ENCODE assay signal across 8 cellular contexts in genomic region chr2:101387151-101387807, GRCh38. TPM values are rescaled to one million over a fixed set of nuclear protein-coding genes. Genes with fewer than 3 reads are reported as not detected.
A peak's percentile ranks its signal among the peaks of the same experiment; 100 is the strongest.
DNase-seq lines count a peak whose midpoint lies in the region; ATAC-seq and TF ChIP-seq lines count a peak whose summit lies in the region.

A gene with protein sequence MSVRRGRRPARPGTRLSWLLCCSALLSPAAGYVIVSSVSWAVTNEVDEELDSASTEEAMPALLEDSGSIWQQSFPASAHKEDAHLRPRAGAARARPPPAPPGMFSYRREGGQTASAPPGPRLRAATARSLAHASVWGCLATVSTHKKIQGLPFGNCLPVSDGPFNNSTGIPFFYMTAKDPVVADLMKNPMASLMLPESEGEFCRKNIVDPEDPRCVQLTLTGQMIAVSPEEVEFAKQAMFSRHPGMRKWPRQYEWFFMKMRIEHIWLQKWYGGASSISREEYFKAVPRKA (minus strand): TSS chr2:101387503. CDS start chr2:101387457, 46 bp downstream.

- peak; percentile 19 for TF ChIP-seq CTCF in fibroblast of mammary gland (conservative IDR thresholded peaks at IDR 0.05; ENCODE audit: control insufficient read depth, insufficient read depth, low read depth, low read length)

- peaks cover 0 to 11% of the 10 kb centered on the region in 2 donors for H3K27me3 ChIP-seq in naive thymus-derived CD4-positive, alpha-beta T cell (ENCODE audit: control insufficient read depth in 2 of 2, insufficient read depth in 2 of 2, low read length in 2 of 2)

- peak; percentile 91 for ATAC-seq in naive thymus-derived CD4-positive, alpha-beta T cell
- no peak for ATAC-seq in GM21825 (IDR thresholded peaks at IDR 0.05; ENCODE audit: unreplicated experiment)

- peaks cover 5 to 15% (median 10%) of the 10 kb centered on the region in 7 donors for H3K4me1 Mint-ChIP-seq in naive thymus-derived CD4-positive, alpha-beta T cell

- peaks cover 3% of the 10 kb centered on the region in 2 donors for H3K4me1 ChIP-seq in naive thymus-derived CD4-positive, alpha-beta T cell (ENCODE audit: control insufficient read depth in 2 of 2, insufficient read depth in 2 of 2, low read length in 2 of 2)

- H3K27ac Mint-ChIP-seq in naive thymus-derived CD4-positive, alpha-beta T cell = peak within 1 kb of the TSS in 1 of 9 donors; percentile 20

- H3K9me3 Mint-ChIP-seq in naive thymus-derived CD4-positive, alpha-beta T cell = peaks cover 0 to 2% (median 0%) of the 10 kb centered on the region in 11 donors

- H3K27me3 Mint-ChIP-seq in naive thymus-derived CD4-positive, alpha-beta T cell = peaks cover 34 to 80% (median 52%) of the 10 kb centered on the region in 5 donors

- H3K27ac ChIP-seq in naive thymus-derived CD4-positive, alpha-beta T cell (ENCODE audit: low read depth, low read length) = no peak within 1 kb of the TSS

- no peaks in the 10 kb centered on the region for H3K36me3 ChIP-seq in naive thymus-derived CD4-positive, alpha-beta T cell (ENCODE audit: control insufficient read depth in 2 of 3, insufficient read depth in 3 of 3, low read length in 3 of 3)

- H3K4me3 ChIP-seq in fibroblast of mammary gland (ENCODE audit: control insufficient read depth, low read depth, low read length) = peak within 1 kb of the TSS; percentile 41
- H3K4me3 ChIP-seq in naive thymus-derived CD4-positive, alpha-beta T cell (ENCODE audit: low read length) = peak within 1 kb of the TSS; percentile 41

- POLR2A ChIA-PET in naive thymus-derived CD4-positive, alpha-beta T cell (lab: Charles Lee) = interaction anchor here (0.5 to 1.0 kb wide), 2 partner anchors 45 to 84 kb away, joined by 3 read pairs; no protein-coding TSS in a partner anchor

- CTCF ChIA-PET in naive thymus-derived CD4-positive, alpha-beta T cell (lab: Charles Lee) = interaction anchor here (0.7 to 3.7 kb wide), 9 partner anchors 9 to 792 kb away, joined by 3 to 24 read pairs (median 5); no protein-coding TSS in a partner anchor

- DNase-seq in NCI-H1694 treated with DMSO at 0.1 percent for 48 hours (lab: John Stamatoyannopoulos, UW) = peak; percentile 36
- DNase-seq in NCI-H1694 (lab: John Stamatoyannopoulos, UW) = no peak
- DNase-seq in NOMO-1 treated with DMSO at 0.1 percent for 48 hours (lab: John Stamatoyannopoulos, UW; ENCODE audit: unreplicated experiment) = peak; percentile 38
- DNase-seq in activated T-helper 1 cell treated with anti-CD3 and anti-CD28 coated beads, Interleukin-2, amount 50 U/mL, for 16 hours (ENCODE audit: low read depth in 1 of 2, low spot score in 1 of 2) = peak; percentile 20 to 31
- DNase-seq in fibroblast of mammary gland (ENCODE audit: low read depth) = peak; percentile 42
- DNase-seq in naive thymus-derived CD4-positive, alpha-beta T cell = peak; percentile 26 to 71 (median 53)
- DNase-seq in stimulated activated naive CD4-positive, alpha-beta T cell (lab: John Stamatoyannopoulos, UW) = peak; percentile 20 to 57 (median 31)

- peaks cover 0 to 4% (median 0%) of the 10 kb centered on the region in 5 donors for H3K36me3 Mint-ChIP-seq in naive thymus-derived CD4-positive, alpha-beta T cell

- peak within 1 kb of the TSS; percentile 67 to 84 (median 78) for H3K4me3 Mint-ChIP-seq in naive thymus-derived CD4-positive, alpha-beta T cell

- H3K9me3 ChIP-seq in naive thymus-derived CD4-positive, alpha-beta T cell (ENCODE audit: control insufficient read depth in 2 of 3, low read length in 3 of 3) = no peaks in the 10 kb centered on the region

- intact Hi-C loops in naive thymus-derived CD4-positive, alpha-beta T cell (cut with micrococcal nuclease) = loop anchor here (1.0 to 10.0 kb wide), 7 partner anchors 45 to 374 kb away; partner anchors contain the start of genes CNOT11 (in 1 of the 2) and RNF149 (in 1 of the 2)

RNA-seq across cellular contexts. Expression of the gene that starts here (rescaled TPM):
- total RNA-seq in naive thymus-derived CD4-positive, alpha-beta T cell = under 1 TPM in 1 of 5 experiments, not detected in 4; 0.56 TPM
- not detected for polyA plus RNA-seq in naive thymus-derived CD4-positive, alpha-beta T cell

Comparison
In these comparisons a context has a peak if more than half of its experiments do, and no peak if none do; other contexts are left out.
1. Peak in DNase-seq, ATAC-seq and H3K4me3 ChIP-seq in naive thymus-derived CD4-positive, alpha-beta T cell; RNA of the gene not detected or under 1 TPM.